In the genomic region with DNA sequence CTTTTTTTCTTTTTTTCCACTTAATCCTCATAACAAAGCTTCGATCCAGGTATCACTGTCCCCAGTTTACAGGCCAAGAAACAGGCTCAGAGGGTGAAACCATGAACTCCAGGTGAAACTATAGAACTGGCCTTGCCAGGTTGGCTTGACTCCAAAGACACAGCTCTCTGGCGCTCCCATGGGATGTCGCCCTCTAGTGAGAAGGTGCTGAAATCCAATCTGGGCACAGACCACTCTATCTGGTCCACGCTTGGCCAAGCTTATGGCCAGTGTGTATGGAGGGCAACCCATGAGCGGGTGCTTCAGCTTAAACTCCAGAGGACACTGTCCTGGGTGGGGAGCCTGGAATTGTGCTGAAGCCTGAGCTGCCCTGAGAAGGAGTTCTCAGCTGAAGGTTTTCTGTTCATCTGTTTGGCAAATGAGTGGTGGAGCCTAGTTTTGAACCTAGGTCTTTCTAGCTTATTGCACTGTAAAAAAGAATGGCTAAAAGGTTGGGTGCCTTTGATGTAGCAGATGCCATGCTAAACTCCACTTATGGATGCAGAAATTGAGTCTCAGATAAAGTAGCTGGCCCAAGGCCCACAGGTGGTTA, we compare ENCODE assay signal across 1 cellular context.
TF ChIP-seq lines count a peak whose summit lies in the region.

No MANE protein-coding gene starts in this region.

TF ChIP-seq in H1, 55 proteins besides CTCF, POLR2A, EP300 and RAD21:
- TF ChIP-seq, protein P1, sequence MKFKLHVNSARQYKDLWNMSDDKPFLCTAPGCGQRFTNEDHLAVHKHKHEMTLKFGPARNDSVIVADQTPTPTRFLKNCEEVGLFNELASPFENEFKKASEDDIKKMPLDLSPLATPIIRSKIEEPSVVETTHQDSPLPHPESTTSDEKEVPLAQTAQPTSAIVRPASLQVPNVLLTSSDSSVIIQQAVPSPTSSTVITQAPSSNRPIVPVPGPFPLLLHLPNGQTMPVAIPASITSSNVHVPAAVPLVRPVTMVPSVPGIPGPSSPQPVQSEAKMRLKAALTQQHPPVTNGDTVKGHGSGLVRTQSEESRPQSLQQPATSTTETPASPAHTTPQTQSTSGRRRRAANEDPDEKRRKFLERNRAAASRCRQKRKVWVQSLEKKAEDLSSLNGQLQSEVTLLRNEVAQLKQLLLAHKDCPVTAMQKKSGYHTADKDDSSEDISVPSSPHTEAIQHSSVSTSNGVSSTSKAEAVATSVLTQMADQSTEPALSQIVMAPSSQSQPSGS (IDR thresholded peaks at IDR 0.05; ENCODE audit: low read length), result no peak
- TF ChIP-seq JUN (IDR thresholded peaks at IDR 0.05; ENCODE audit: low read depth, low read length) (no peak), GTF2F1 (IDR thresholded peaks at IDR 0.05; ENCODE audit: borderline replicate concordance, low read depth, low read length) (no peak), TEAD4 (IDR thresholded peaks at IDR 0.05; ENCODE audit: low read depth, low read length) (no peak), NRF1 (IDR thresholded peaks at IDR 0.05; ENCODE audit: low read depth, low read length) (no peak), CHD1 (IDR thresholded peaks at IDR 0.05; ENCODE audit: low read depth, low read length) (no peak), CEBPB (IDR thresholded peaks at IDR 0.05; ENCODE audit: low read depth, low read length) (no peak), TAF1 (IDR thresholded peaks at IDR 0.05; ENCODE audit: low read depth, low read length) (no peak), SRF (IDR thresholded peaks at IDR 0.05; ENCODE audit: low read depth, low read length) (no peak), TBP (IDR thresholded peaks at IDR 0.05; ENCODE audit: low read depth, low read length) (no peak), BCL11A (IDR thresholded peaks at IDR 0.05; ENCODE audit: low read depth in 2 of 2, low read length in 2 of 2) (no peak), RXRA (IDR thresholded peaks at IDR 0.05; ENCODE audit: insufficient read depth, low read depth, low read length) (no peak), FOSL1 (IDR thresholded peaks at IDR 0.05; ENCODE audit: insufficient read depth, low read depth, low read length) (no peak), JUND (IDR thresholded peaks at IDR 0.05; ENCODE audit: low read length) (no peak), TAF7 (optimal IDR thresholded peaks at IDR 0.05; ENCODE audit: borderline replicate concordance, low read depth, low read length) (no peak), RNF2 (IDR thresholded peaks at IDR 0.05; ENCODE audit: borderline replicate concordance, low read depth, low read length, missing control alignments, poor library complexity, severe bottlenecking) (no peak), SP4 (IDR thresholded peaks at IDR 0.05; ENCODE audit: low read length) (no peak), CTBP2 (IDR thresholded peaks at IDR 0.05; ENCODE audit: borderline replicate concordance, insufficient read depth, insufficient read length, low read length) (no peak)
- TF ChIP-seq, protein P2, sequence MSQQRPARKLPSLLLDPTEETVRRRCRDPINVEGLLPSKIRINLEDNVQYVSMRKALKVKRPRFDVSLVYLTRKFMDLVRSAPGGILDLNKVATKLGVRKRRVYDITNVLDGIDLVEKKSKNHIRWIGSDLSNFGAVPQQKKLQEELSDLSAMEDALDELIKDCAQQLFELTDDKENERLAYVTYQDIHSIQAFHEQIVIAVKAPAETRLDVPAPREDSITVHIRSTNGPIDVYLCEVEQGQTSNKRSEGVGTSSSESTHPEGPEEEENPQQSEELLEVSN (IDR thresholded peaks at IDR 0.05), result no peak
TF ChIP-seq in H1: peak in this region for 0.
